Comparison of ENCODE assay signal across 9 cellular contexts in the genomic region with DNA sequence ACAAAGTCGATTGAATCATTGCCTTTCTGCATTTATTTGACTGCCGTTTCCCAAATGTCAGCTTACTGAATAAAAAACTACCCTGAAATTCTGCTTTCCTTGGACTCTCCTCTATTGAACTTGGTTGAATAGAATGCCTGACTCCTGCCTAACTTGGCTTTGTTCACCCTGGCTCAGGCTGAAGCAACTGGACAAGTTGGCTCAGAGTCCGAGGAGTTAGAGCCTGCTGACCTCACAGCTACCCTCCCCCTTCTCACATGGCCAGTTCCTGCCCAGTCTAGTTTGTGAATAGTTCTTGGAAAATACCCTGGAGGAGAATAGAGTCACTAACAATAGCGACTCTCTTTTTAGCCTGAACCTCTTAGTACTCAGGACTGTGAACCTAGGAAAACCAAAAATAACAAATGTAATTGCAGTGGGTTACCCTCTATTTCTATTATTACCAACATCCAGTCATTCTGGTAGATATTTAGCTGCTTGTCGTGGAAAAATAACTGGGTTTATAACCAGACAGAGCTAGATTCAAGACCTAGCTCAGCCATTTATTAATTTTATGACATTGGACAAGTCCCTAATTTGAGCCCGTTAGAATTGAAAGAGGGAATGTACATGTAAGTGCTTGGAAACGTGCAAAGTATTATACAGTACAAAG. TPM values are rescaled to one million over a fixed set of nuclear protein-coding genes. Genes with fewer than 3 reads are reported as not detected.
DNase-seq lines count a peak whose midpoint lies in the region; ATAC-seq and TF ChIP-seq lines count a peak whose summit lies in the region.
"Had no signal": no experiment of that assay in that cellular context is flagged by ENCODE, and none has a peak within 500 bp of the region (broad histone marks: within the 10 kb centered on the region; RNA-seq: fewer than 3 reads in every experiment).

No MANE protein-coding gene starts in this region.

- no peak overlapping the region for H3K4me2 ChIP-seq in H9 (ENCODE audit: insufficient read depth, insufficient read length, low read length)

- H3K36me3 Mint-ChIP-seq in WTC11 (peaks cover 4% of the 10 kb centered on the region; the same call in 1 of the 2 replicates), nephron (ENCODE audit: low read depth) (no peaks in the 10 kb centered on the region), H9 (ENCODE audit: insufficient read depth in 1 of 3, low read depth in 3 of 3) (peaks cover 0 to 5% (median 3%) of the 10 kb centered on the region in 3 experiments; a peak in 3 of 7 replicates)

- no peak overlapping the region for H3T11ph ChIP-seq in H9 (ENCODE audit: low read length)

- H3K9me3 Mint-ChIP-seq in WTC11 = peaks cover 6% of the 10 kb centered on the region; the same call in 1 of the 2 replicates
- H3K9me3 Mint-ChIP-seq in nephron = no peaks in the 10 kb centered on the region
- H3K9me3 Mint-ChIP-seq in H9 = peaks cover 4 to 5% of the 10 kb centered on the region in 2 experiments; a peak in 3 of 5 replicates
- H3K9me3 Mint-ChIP-seq: central memory CD8-positive, alpha-beta T cell had no signal

- no peaks in the 10 kb centered on the region for H4K20me1 ChIP-seq in H9 (ENCODE audit: control insufficient read depth, insufficient read depth, insufficient read length)

- H3K14ac ChIP-seq in H9 (ENCODE audit: insufficient read depth, low read length) = no peak overlapping the region

- H3K23me2 ChIP-seq in H9 (ENCODE audit: insufficient read length, low read depth, low read length, poor library complexity, severe bottlenecking) = no peaks in the 10 kb centered on the region

- no peak overlapping the region for H2BK20ac ChIP-seq in H9 (ENCODE audit: low read depth, low read length, poor library complexity, severe bottlenecking)

- H3K27me3 ChIP-seq in vagina (no peaks in the 10 kb centered on the region), H9 (ENCODE audit: insufficient read depth, low read length) (no peaks in the 10 kb centered on the region)

- H3K4me3 ChIP-seq in foreskin fibroblast (ENCODE audit: low read depth in 1 of 2, low read length in 2 of 2) (no peak overlapping the region), vagina (no peak overlapping the region)

- H3K27ac ChIP-seq in vagina (peak overlapping the region; percentile 62), H9 (ENCODE audit: insufficient read length, low read depth, low read length) (no peak overlapping the region)

- no peak overlapping the region for H4K5ac ChIP-seq in H9 (ENCODE audit: insufficient read length, low read depth, low read length)

- H4K91ac ChIP-seq in H9 (ENCODE audit: insufficient read length, low read depth, low read length) = no peak overlapping the region

- no peak overlapping the region for H2AK5ac ChIP-seq in H9 (ENCODE audit: insufficient read length, low read length)

- H3K9me3 ChIP-seq in vagina (no peaks in the 10 kb centered on the region), H9 (ENCODE audit: control insufficient read depth, low read depth, low read length) (no peaks in the 10 kb centered on the region)

- no peaks in the 10 kb centered on the region for H3K4me1 Mint-ChIP-seq in WTC11
- H3K4me1 Mint-ChIP-seq in nephron = peaks cover 30% of the 10 kb centered on the region
- peaks cover 3% of the 10 kb centered on the region in 2 experiments; a peak in 2 of 4 replicates for H3K4me1 Mint-ChIP-seq in H9
- H3K4me1 Mint-ChIP-seq: central memory CD8-positive, alpha-beta T cell had no signal

- WGBS in H9 (ENCODE audit: extremely low coverage, insufficient read length, low lambda C conversion rate) = no CpG with 5 or more reads among the region's 7 CpGs

- H3K4me3 Mint-ChIP-seq in WTC11 (no peak overlapping the region), nephron (peak overlapping the region in 1 of 3 experiments; percentile 26), H9 (no peak overlapping the region)
- H3K4me3 Mint-ChIP-seq: central memory CD8-positive, alpha-beta T cell had no signal

- no peak for DNase-seq in WTC11 (ENCODE audit: low spot score)
- DNase-seq in foreskin fibroblast = peak; percentile 79 to 89
- DNase-seq in vagina (ENCODE audit: extremely low spot score in 2 of 2) = peak in 1 of 2 donors; percentile 94
- DNase-seq in NCI-H526 treated with DMSO at 0.1 percent for 48 hours (lab: John Stamatoyannopoulos, UW) = no peak
- no peak for DNase-seq in H9
- DNase-seq: stimulated activated CD4-positive, alpha-beta T cell treated with anti-CD3 and anti-CD28 coated beads, Interleukin-4, amount 100 ng/mL, for 4 hours had no signal

- no peak for TF ChIP-seq POLR2A in vagina (IDR thresholded peaks at IDR 0.05)

- H3K18ac ChIP-seq in H9 (ENCODE audit: insufficient read length, low read depth, low read length) = no peak overlapping the region

- intact Hi-C loops in vagina (cut with DNase I) = no loop called here

- TF ChIP-seq CTCF in WTC11 (IDR thresholded peaks at IDR 0.05) = no peak
- no peak for TF ChIP-seq CTCF in foreskin fibroblast (IDR thresholded peaks at IDR 0.05; ENCODE audit: low read depth, low read length)
- no peak for TF ChIP-seq CTCF in nephron (IDR thresholded peaks at IDR 0.05; ENCODE audit: unreplicated experiment in 3 of 3)
- TF ChIP-seq CTCF in vagina (IDR thresholded peaks at IDR 0.05) = peak in 1 of 3 experiments; percentile 14
- TF ChIP-seq CTCF in H9 (conservative IDR thresholded peaks at IDR 0.05) = no peak

- no peak overlapping the region for H2BK12ac ChIP-seq in H9 (ENCODE audit: insufficient read length, low read depth, low read length)

- no peak overlapping the region for H3K27ac Mint-ChIP-seq in WTC11
- H3K27ac Mint-ChIP-seq in nephron = peak overlapping the region in 2 of 3 experiments; percentile 26 to 73
- peak overlapping the region in 1 of 3 experiments; percentile 51; a peak in 1 of 7 replicates for H3K27ac Mint-ChIP-seq in H9

- no peak overlapping the region for H4K8ac ChIP-seq in H9 (replicated peaks; ENCODE audit: insufficient read length, low read depth, low read length)

- ATAC-seq in WTC11 (no peak), HG03521 (IDR thresholded peaks at IDR 0.05; ENCODE audit: unreplicated experiment) (no peak)

- no peak overlapping the region for H2AFZ ChIP-seq in H9 (ENCODE audit: low read length)

- no peak overlapping the region for H2BK5ac ChIP-seq in H9 (ENCODE audit: insufficient read length, low read length)

- H2BK120ac ChIP-seq in H9 (ENCODE audit: low read depth, low read length, poor library complexity, severe bottlenecking) = no peak overlapping the region

- H3K23ac ChIP-seq in H9 (ENCODE audit: insufficient read length, low read depth, low read length) = no peak overlapping the region

- no peak overlapping the region for H3K56ac ChIP-seq in H9 (ENCODE audit: insufficient read length, low read depth, low read length)

- H2BK15ac ChIP-seq in H9 (ENCODE audit: low read depth, low read length) = no peak overlapping the region

- no peak overlapping the region for H3K4ac ChIP-seq in H9 (ENCODE audit: low read depth, low read length)

- H3K79me2 ChIP-seq in H9 (ENCODE audit: insufficient read depth, low read length) = no peaks in the 10 kb centered on the region

- no peak overlapping the region for H3K9ac ChIP-seq in H9 (ENCODE audit: extremely low read depth, insufficient read length, low read length)

- H3K36me3 ChIP-seq in vagina = no peaks in the 10 kb centered on the region

- CTCF ChIA-PET in WTC11 (lab: Charles Lee) = no interaction called here

- H3K4me1 ChIP-seq in vagina (peaks cover 27% of the 10 kb centered on the region), H9 (ENCODE audit: insufficient read depth, low read length) (no peaks in the 10 kb centered on the region)

- POLR2A ChIA-PET in WTC11 (lab: Charles Lee) = no interaction called here

- H3K27me3 Mint-ChIP-seq in WTC11 (ENCODE audit: low read depth) (no peaks in the 10 kb centered on the region), nephron (ENCODE audit: low read depth) (no peaks in the 10 kb centered on the region), H9 (ENCODE audit: low read depth) (no peaks in the 10 kb centered on the region)

- no peaks in the 10 kb centered on the region for H3K79me1 ChIP-seq in H9 (ENCODE audit: insufficient read depth, low read depth, low read length, poor library complexity, severe bottlenecking)

TF ChIP-seq in WTC11, 78 proteins besides CTCF, POLR2A, EP300 and RAD21:
- no peak for TF ChIP-seq TP53 (CRISPR knock-in tag; IDR thresholded peaks at IDR 0.05)
- peak; percentile 55; the same call in 1 of the 2 replicates for TF ChIP-seq GABPB1 (CRISPR knock-in tag; IDR thresholded peaks at IDR 0.05)

RNA-seq across cellular contexts. Expression of gene NRBF2, which starts 17.3 kb away (rescaled TPM):
- total RNA-seq in WTC11 (2021) (25.4 to 27.5 TPM (median 25.9 TPM) in 3 replicates), vagina (16.5 TPM), H9 (2021) (29.7 and 30.1 TPM in 2 replicates)

Comparison
In these comparisons a context has a peak if more than half of its experiments do, and no peak if none do; other contexts are left out.
1. DNase-seq: peak in foreskin fibroblast (2 of 2); none in WTC11 (single experiment), NCI-H526 treated with DMSO at 0.1 percent for 48 hours (single experiment) and H9 (single experiment).